9 cellular contexts compared by ENCODE assay signal in the genomic region with DNA sequence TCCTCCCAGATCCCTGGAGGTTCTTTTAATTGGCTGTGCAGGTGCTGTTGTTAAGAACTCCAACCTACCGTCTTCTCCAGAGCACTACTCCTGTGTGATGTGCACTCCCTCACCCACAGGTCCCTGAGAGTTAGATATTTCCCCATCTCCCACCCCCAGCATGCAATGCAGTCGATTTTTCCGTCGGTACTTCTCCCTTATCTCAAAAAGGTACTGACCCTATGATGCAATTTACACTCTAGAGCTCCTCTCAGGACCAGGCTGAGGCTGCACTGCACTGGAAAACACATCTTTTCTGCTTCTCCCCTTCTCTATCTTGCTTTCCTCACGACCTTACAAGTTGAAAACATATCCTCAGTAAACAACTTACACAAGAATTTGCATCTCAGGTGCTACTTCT.
"Had no signal": no experiment of that assay in that cellular context is flagged by ENCODE, and none has a peak within 500 bp of the region (broad histone marks: within the 10 kb centered on the region; RNA-seq: fewer than 3 reads in every experiment).

No MANE protein-coding gene starts in this region.

- H3K4me1 ChIP-seq: HAP-1 had no signal

- H3K27ac Mint-ChIP-seq: HFFc6, IgD-negative memory B cell had no signal

- DNase-seq: GOT3, H7, HFFc6, KBM-7 had no signal

- ATAC-seq: HCT116 had no signal

- H3K4me3 ChIP-seq: GM23248, HAP-1 had no signal

- H3K36me3 ChIP-seq: HAP-1 had no signal

- H3K27ac ChIP-seq: GM23248, HL-60 had no signal

- H3K36me3 Mint-ChIP-seq: IgD-negative memory B cell had no signal

- H3K4me3 Mint-ChIP-seq: HFFc6, IgD-negative memory B cell had no signal

- H3K9ac ChIP-seq: GM23248 had no signal

- H3K9me3 ChIP-seq: HAP-1 had no signal

- H2AFZ ChIP-seq: GM23248 had no signal
